Comparison of ENCODE assay signal across 10 cellular contexts in genomic region chr13:45336025-45336800, GRCh38. TPM values are rescaled to one million over a fixed set of nuclear protein-coding genes. Genes with fewer than 3 reads are reported as not detected.
DNase-seq lines count a peak whose midpoint lies in the region; ATAC-seq, FAIRE-seq and TF ChIP-seq lines count a peak whose summit lies in the region.
"Had no signal": no experiment of that assay in that cellular context is flagged by ENCODE, and none has a peak within 500 bp of the region (broad histone marks: within the 10 kb centered on the region; RNA-seq: fewer than 3 reads in every experiment).

No MANE protein-coding gene starts in this region.

- TF ChIP-seq CTCF in K562 (IDR thresholded peaks at IDR 0.05 in 2 of 3, conservative IDR thresholded peaks at IDR 0.05 in 1 of 3; ENCODE audit: insufficient read depth in 2 of 3, low read depth in 1 of 3, low read length in 3 of 3) (no peak), neutrophil (IDR thresholded peaks at IDR 0.05) (no peak)

- no peaks in the 10 kb centered on the region for H3K27me3 ChIP-seq in K562 (ENCODE audit: control insufficient read depth in 2 of 2, insufficient read depth in 2 of 2, low read length in 2 of 2)
- H3K27me3 ChIP-seq in neutrophil, result no peaks in the 10 kb centered on the region

- DNase-seq in EL, result peak; percentile 18
- DNase-seq in M059J (ENCODE audit: low read depth), result peak; percentile 15
- no peak for DNase-seq in K562 (ENCODE audit: extremely low read depth in 1 of 4, low spot score in 3 of 4)
- no peak for DNase-seq in AML-193 (lab: John Stamatoyannopoulos, UW)
- no peak for DNase-seq in AG08395 (ENCODE audit: low spot score)
- DNase-seq: stimulated activated CD4-positive, alpha-beta T cell treated with anti-CD3 and anti-CD28 coated beads, Interleukin-12 subunit alpha, Interleukin-12 subunit beta, amount 100 ng/mL, for 4 hours had no signal

- no peak for TF ChIP-seq RAD21 in K562 (CRISPR knock-in tag; conservative IDR thresholded peaks at IDR 0.05 in 1 of 2, IDR thresholded peaks at IDR 0.05 in 1 of 2)

- CTCF ChIA-PET in K562 (lab: Yijun Ruan, JAX; ENCODE audit: low intra/inter-chr PET ratio), result no interaction called here

- peaks cover 62% of the 10 kb centered on the region for H3K36me3 ChIP-seq in K562 (ENCODE audit: control insufficient read depth, insufficient read depth, low read length)
- H3K36me3 ChIP-seq in neutrophil, result peaks cover 57% of the 10 kb centered on the region

- intact Hi-C loops in K562 (cut with micrococcal nuclease), result no loop called here

- no peak for TF ChIP-seq EP300 in K562 (IDR thresholded peaks at IDR 0.05; ENCODE audit: low read length)

- no peak overlapping the region for H2AFZ ChIP-seq in K562 (ENCODE audit: low read depth, low read length)

- no peak overlapping the region for H3K27ac ChIP-seq in K562 (ENCODE audit: extremely low read depth, low read depth, low read length)
- peak overlapping the region; percentile 77 for H3K27ac ChIP-seq in neutrophil

- POLR2A ChIA-PET in K562 (lab: Yijun Ruan, JAX), result interaction anchor here (0.6 to 1.5 kb wide), 4 partner anchors 10 to 91 kb away, joined by 3 to 4 read pairs (median 3); no protein-coding TSS in a partner anchor

- TF ChIP-seq POLR2A in K562 (conservative IDR thresholded peaks at IDR 0.05), result 0 out of 2 replicates have a peak, but pooled peaks have one; percentile 14

- WGBS in K562 (ENCODE audit: insufficient coverage, low coverage, missing lambda C conversion rate), result 86% methylated on average over 7 of the region's 9 CpGs

- BruUV-seq in K562 (replicated peaks; lab: Mats Ljungman, UMichigan), result no TSS peak

- ATAC-seq in K562 (no peak), GM19397 (IDR thresholded peaks at IDR 0.05; ENCODE audit: unreplicated experiment) (no peak)
- ATAC-seq: stimulated activated memory B cell treated with anti-CD40 and anti-IgM and Interleukin-4, amounts not matched to agents 10 μg/mL and 1 μg/mL and 100 μg/mL, for 72 hours had no signal

- no peaks in the 10 kb centered on the region for H3K9me3 ChIP-seq in K562 (replicated peaks; ENCODE audit: control insufficient read depth, insufficient read depth, low read depth, low read length)
- H3K9me3 ChIP-seq in neutrophil, result no peaks in the 10 kb centered on the region

- H3K4me1 ChIP-seq in K562 (replicated peaks in 1 of 2; ENCODE audit: control insufficient read depth in 2 of 2, insufficient read depth in 2 of 2, low read length in 2 of 2) (peaks cover 3 to 13% of the 10 kb centered on the region in 2 experiments), neutrophil (ENCODE audit: control insufficient read depth in 1 of 2, insufficient read depth in 1 of 2, low read depth in 1 of 2, low read length in 1 of 2) (peaks cover 92 to 94% of the 10 kb centered on the region in 2 experiments)

- in situ Hi-C loops in K562 (cut with MboI), result no loop called here

- H3K4me3 ChIP-seq in K562 (no peak overlapping the region), neutrophil (ENCODE audit: low read depth in 1 of 2, low read length in 1 of 2) (no peak overlapping the region)
- H3K4me3 ChIP-seq: coronary artery had no signal

- no peak overlapping the region for H3K4me2 ChIP-seq in K562 (ENCODE audit: insufficient read depth, low read length)

- no peak for FAIRE-seq in K562 (lab: Jason Lieb, UNC)

- peaks cover 53% of the 10 kb centered on the region for H3K79me2 ChIP-seq in K562 (ENCODE audit: control insufficient read depth, insufficient read depth, low read length)

- peaks cover 51% of the 10 kb centered on the region for H4K20me1 ChIP-seq in K562 (replicated peaks; ENCODE audit: control insufficient read depth, insufficient read depth, low read length)

- H3K9ac ChIP-seq in K562 (ENCODE audit: insufficient read depth in 1 of 2, low read depth in 2 of 2, low read length in 2 of 2), result no peak overlapping the region

- H3K9me1 ChIP-seq in K562 (ENCODE audit: control insufficient read depth, insufficient read depth, low read length), result no peaks in the 10 kb centered on the region

TF ChIP-seq in K562, 482 proteins besides CTCF, POLR2A, EP300 and RAD21 (continues in another document):
- TF ChIP-seq PTBP1 (IDR thresholded peaks at IDR 0.05; ENCODE audit: low read depth, low read length) (no peak), TAF9B (IDR thresholded peaks at IDR 0.05; ENCODE audit: partially characterized antibody) (no peak), POLR2AphosphoS2 (IDR thresholded peaks at IDR 0.05; ENCODE audit: low read length) (peak; percentile 34; the same call in 1 of the 2 replicates), GTF3C2 (IDR thresholded peaks at IDR 0.05; ENCODE audit: borderline replicate concordance, extremely low read depth, insufficient read length) (no peak), POLR2B (IDR thresholded peaks at IDR 0.05; ENCODE audit: low read depth, partially characterized antibody) (peak; percentile 10), SP1 (CRISPR knock-in tag; IDR thresholded peaks at IDR 0.05) (no peak), E2F8 (IDR thresholded peaks at IDR 0.05; ENCODE audit: low read depth, partially characterized antibody) (peak; percentile 22), ZNF143 (CRISPR knock-in tag; IDR thresholded peaks at IDR 0.05) (no peak), GATAD2A (IDR thresholded peaks at IDR 0.05) (no peak), ZNF174 (CRISPR knock-in tag; IDR thresholded peaks at IDR 0.05) (no peak), ZNF511 (CRISPR knock-in tag; IDR thresholded peaks at IDR 0.05) (no peak), TAL1 (IDR thresholded peaks at IDR 0.05) (no peak)

RNA-seq across cellular contexts. Expression of gene TPT1, which starts 4.8 kb away (rescaled TPM):
- total RNA-seq in M059J (2014; rRNA removed; shearing (Covaris generic)), result 1,259 and 1,419 TPM in 2 replicates
- total RNA-seq in K562 (2011; cell fraction: chromatin; rRNA removed; ENCODE audit: low replicate concordance), result 149 and 287 TPM in 2 replicates
- 162 and 165 TPM in 2 replicates for total RNA-seq in K562 (2011; cell fraction: nucleolus; rRNA removed)
- 289 and 732 TPM in 2 replicates for total RNA-seq in K562 (2011; cell fraction: nucleoplasm; rRNA removed)
- total RNA-seq in K562 (2014; rRNA removed), result 658 and 687 TPM in 2 replicates
- 1,890 and 2,065 TPM in 2 replicates for total RNA-seq in K562 (2014; rRNA removed; fragmentation: Illumina TruSeq; extraction: Trizol)
- total RNA-seq in K562 (2015; rRNA removed; fragmentation: Illumina TruSeq; extraction: Trizol), result 1,896 and 1,906 TPM in 2 replicates
- 1,201 and 1,281 TPM in 2 replicates for total RNA-seq in K562 (2021)
- 2,188 and 2,403 TPM in 2 replicates for polyA plus RNA-seq in K562 (2011; rRNA removed)
- polyA plus RNA-seq in K562 (2011; cell fraction: cytosol; rRNA removed), result 605 and 1,162 TPM in 2 replicates
- polyA plus RNA-seq in K562 (2011; cell fraction: nucleus; rRNA removed), result 271 and 513 TPM in 2 replicates
- polyA plus RNA-seq in K562 (2012), result 2,006 and 3,546 TPM in 2 replicates
- 2,213 and 2,508 TPM in 2 replicates for polyA plus RNA-seq in K562 (2014; fragmentation: Illumina TruSeq; extraction: Trizol)
- polyA plus RNA-seq in K562 (2014; fragmentation: Nextera tagmentation; extraction: Ambion mirVana), result 100 to 1,000 TPM; 602 to 615 TPM
- 1,757 and 1,784 TPM in 2 replicates for polyA plus RNA-seq in K562 (2014; rRNA removed)
- 1,164 and 1,375 TPM in 2 replicates for polyA minus RNA-seq in K562 (2011; rRNA and poly(A)+ RNA removed)
- polyA minus RNA-seq in K562 (2011; cell fraction: cytosol; rRNA and poly(A)+ RNA removed), result 434 and 456 TPM in 2 replicates
- 125 and 222 TPM in 2 replicates for polyA minus RNA-seq in K562 (2011; cell fraction: nucleus; rRNA and poly(A)+ RNA removed)

Comparison
In these comparisons a context has a peak if more than half of its experiments do, and no peak if none do; other contexts are left out.
1. DNase-seq: peak in EL (single experiment) and M059J (single experiment); none in K562 (0 of 4), AML-193 (0 of 2) and AG08395 (single experiment).